ENCODE assay signal across 22 cellular contexts in genomic region chr10:10295537-10295936, GRCh38.
"Had no signal": no experiment of that assay in that cellular context is flagged by ENCODE, and none has a peak within 500 bp of the region (broad histone marks: within the 10 kb centered on the region; RNA-seq: fewer than 3 reads in every experiment).

No MANE protein-coding gene starts in this region.

- H3K27me3 ChIP-seq: brain microvascular endothelial cell, sigmoid colon, upper lobe of right lung had no signal

- H3K27ac ChIP-seq: brain microvascular endothelial cell, coronary artery, epithelial cell of prostate, left ventricle myocardium inferior, sigmoid colon, upper lobe of right lung had no signal

- H3K4me1 ChIP-seq: upper lobe of right lung had no signal

- H3K4me3 ChIP-seq: coronary artery, sigmoid colon, upper lobe of right lung had no signal

- DNase-seq: activated CD4-positive, alpha-beta memory T cell treated with anti-CD3 and anti-CD28 coated beads, Interleukin-2, amount 10 ng/mL, durations not matched to agents 7 days and 5 days; activated CD4-positive, alpha-beta T cell treated with anti-CD3 and anti-CD28 coated beads for 4 hours; activated CD4-positive, CD25-positive, alpha-beta regulatory T cell; activated effector memory CD4-positive, alpha-beta T cell treated with Interleukin-2 at 50 U/mL for 16 hours; activated naive CD4-positive, alpha-beta T cell treated with anti-CD3 and anti-CD28 coated beads for 36 hours; activated naive CD8-positive, alpha-beta T cell treated with anti-CD3 and anti-CD28 coated beads, Interleukin-2, amount 10 ng/mL, durations not matched to agents 7 days and 5 days; activated T-cell treated with anti-CD3 and anti-CD28 coated beads, Interleukin-2, amount 50 U/mL, for 72 hours; amniotic stem cell; brain microvascular endothelial cell; central memory CD4-positive, alpha-beta T cell; immature natural killer cell; kidney glomerular epithelial cell; left ventricle myocardium inferior; naive thymus-derived CD4-positive, alpha-beta T cell; sigmoid colon; stimulated activated CD4-positive, alpha-beta T cell treated with anti-CD3 and anti-CD28 coated beads, Interleukin-2, amount 100 ng/mL, for 48 hours; stimulated activated CD8-positive, alpha-beta memory T cell treated with anti-CD3 and anti-CD28 coated beads, Interleukin-4, amount 100 ng/mL, for 48 hours; stimulated activated naive CD4-positive, alpha-beta T cell treated with Interleukin-2 at 50 U/mL for 16 hours; T-helper 17 cell; upper lobe of right lung had no signal

- H3K36me3 ChIP-seq: brain microvascular endothelial cell, left ventricle myocardium inferior, sigmoid colon, upper lobe of right lung had no signal

- H3K9me3 ChIP-seq: sigmoid colon, upper lobe of right lung had no signal
